In the genomic region with DNA sequence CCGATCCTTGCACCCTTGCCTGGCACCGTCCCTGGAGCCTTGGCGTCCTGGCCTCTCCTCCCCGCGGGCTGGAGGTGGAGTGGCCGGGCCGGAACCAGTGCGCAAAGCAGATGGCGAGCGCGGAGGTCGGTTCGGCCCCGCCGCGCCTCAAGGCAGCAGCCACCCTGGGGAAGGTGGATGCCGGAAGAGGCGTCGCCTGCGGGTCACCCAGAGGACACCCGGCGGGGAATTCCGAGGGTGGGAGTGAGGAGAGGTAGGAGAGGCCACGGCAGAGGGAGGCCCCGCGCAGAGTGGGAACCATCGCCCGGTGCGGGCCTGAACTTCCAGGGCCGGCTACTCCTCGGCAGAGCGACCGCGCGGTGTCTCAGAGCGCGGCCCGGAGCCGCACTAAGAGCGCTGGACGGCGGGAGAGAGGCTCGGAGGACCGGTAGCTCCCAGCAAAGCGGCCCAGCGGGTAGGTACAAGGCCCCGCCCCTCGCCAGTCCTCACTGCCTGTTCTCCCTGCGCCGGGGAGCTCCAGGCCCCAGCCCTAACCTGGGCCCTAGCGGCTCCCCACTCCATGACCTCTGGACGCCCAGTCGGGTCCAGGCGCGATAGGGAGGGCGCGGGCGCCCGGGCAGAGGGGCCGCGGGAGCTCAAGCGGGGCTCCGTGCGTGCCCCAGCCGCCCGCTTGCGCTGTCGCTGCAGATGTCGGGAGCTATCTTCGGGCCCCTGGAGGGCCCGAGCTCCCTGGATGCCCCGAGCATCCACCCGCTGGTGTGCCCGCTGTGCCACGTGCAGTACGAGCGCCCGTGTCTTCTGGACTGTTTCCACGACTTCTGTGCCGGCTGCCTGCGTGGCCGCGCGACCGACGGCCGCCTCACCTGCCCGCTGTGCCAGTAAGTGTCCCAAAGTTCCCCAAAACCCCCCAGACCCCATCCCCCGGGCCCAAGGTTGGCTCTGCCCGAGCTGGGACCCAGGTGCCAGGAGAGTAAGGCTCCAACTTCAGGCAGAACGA, we compare ENCODE assay signal across 8 cellular contexts. TPM values are rescaled to one million over a fixed set of nuclear protein-coding genes. Genes with fewer than 3 reads are reported as not detected.
A peak's percentile ranks its signal among the peaks of the same experiment; 100 is the strongest.
DNase-seq lines count a peak whose midpoint lies in the region; ATAC-seq and TF ChIP-seq lines count a peak whose summit lies in the region.

A gene with protein sequence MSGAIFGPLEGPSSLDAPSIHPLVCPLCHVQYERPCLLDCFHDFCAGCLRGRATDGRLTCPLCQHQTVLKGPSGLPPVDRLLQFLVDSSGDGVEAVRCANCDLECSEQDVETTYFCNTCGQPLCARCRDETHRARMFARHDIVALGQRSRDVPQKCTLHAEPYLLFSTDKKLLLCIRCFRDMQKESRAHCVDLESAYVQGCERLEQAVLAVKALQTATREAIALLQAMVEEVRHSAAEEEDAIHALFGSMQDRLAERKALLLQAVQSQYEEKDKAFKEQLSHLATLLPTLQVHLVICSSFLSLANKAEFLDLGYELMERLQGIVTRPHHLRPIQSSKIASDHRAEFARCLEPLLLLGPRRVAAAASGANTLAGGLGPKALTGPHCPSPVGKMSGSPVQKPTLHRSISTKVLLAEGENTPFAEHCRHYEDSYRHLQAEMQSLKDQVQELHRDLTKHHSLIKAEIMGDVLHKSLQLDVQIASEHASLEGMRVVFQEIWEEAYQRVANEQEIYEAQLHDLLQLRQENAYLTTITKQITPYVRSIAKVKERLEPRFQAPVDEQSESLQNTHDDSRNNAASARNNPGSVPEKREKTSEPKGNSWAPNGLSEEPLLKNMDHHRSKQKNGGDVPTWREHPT (plus strand): TSS at position 271 of the 997 bp plus-strand sequence. CDS start 417 bp downstream, at position 688.

- no peaks in the 10 kb centered on the region for H3K36me3 Mint-ChIP-seq in activated T-cell treated with anti-CD3 and anti-CD28 coated beads, Interleukin-2, amount 50 U/mL, for 72 hours (ENCODE audit: insufficient read depth in 2 of 2)
- H3K36me3 Mint-ChIP-seq in osteocyte (ENCODE audit: unreplicated experiment) = no peaks in the 10 kb centered on the region

- H3K36me3 ChIP-seq in urinary bladder (ENCODE audit: insufficient read depth) = no peaks in the 10 kb centered on the region

- no peaks in the 10 kb centered on the region for H3K9me3 Mint-ChIP-seq in activated T-cell treated with anti-CD3 and anti-CD28 coated beads, Interleukin-2, amount 50 U/mL, for 72 hours
- no peaks in the 10 kb centered on the region for H3K9me3 Mint-ChIP-seq in osteocyte (ENCODE audit: unreplicated experiment)

- H3K27me3 Mint-ChIP-seq in activated T-cell treated with anti-CD3 and anti-CD28 coated beads, Interleukin-2, amount 50 U/mL, for 72 hours (ENCODE audit: low read depth) = peaks cover 4% of the 10 kb centered on the region
- H3K27me3 Mint-ChIP-seq in osteocyte (ENCODE audit: unreplicated experiment) = no peaks in the 10 kb centered on the region

- H3K27ac ChIP-seq in urinary bladder (ENCODE audit: low read depth) = peak within 1 kb of the TSS; percentile 75

- H3K27ac Mint-ChIP-seq in activated T-cell treated with anti-CD3 and anti-CD28 coated beads, Interleukin-2, amount 50 U/mL, for 72 hours = no peak within 1 kb of the TSS
- no peak within 1 kb of the TSS for H3K27ac Mint-ChIP-seq in osteocyte (ENCODE audit: unreplicated experiment)

- DNase-seq in DMS 273 treated with DMSO at 0.1 percent for 48 hours (lab: John Stamatoyannopoulos, UW) (peak; percentile 36), NCI-H510A (lab: John Stamatoyannopoulos, UW) (peak; percentile 97), fibroblast of villous mesenchyme (ENCODE audit: low read depth) (peak; percentile 65), osteocyte (ENCODE audit: extremely low spot score, unreplicated experiment) (no peak), NCI-H2029 (lab: John Stamatoyannopoulos, UW) (no peak)
- peak; percentile 72 to 81 for DNase-seq in activated T-cell treated with anti-CD3 and anti-CD28 coated beads, Interleukin-2, amount 50 U/mL, for 72 hours

- peak within 1 kb of the TSS; percentile 83 to 84 for H3K4me3 Mint-ChIP-seq in activated T-cell treated with anti-CD3 and anti-CD28 coated beads, Interleukin-2, amount 50 U/mL, for 72 hours
- peak within 1 kb of the TSS; percentile 54 for H3K4me3 Mint-ChIP-seq in osteocyte (ENCODE audit: unreplicated experiment)

- peaks cover 1% of the 10 kb centered on the region for H3K4me1 ChIP-seq in urinary bladder (ENCODE audit: insufficient read depth)

- H3K4me3 ChIP-seq in fibroblast of villous mesenchyme (ENCODE audit: low read depth, low read length) = peak within 1 kb of the TSS; percentile 62
- peak within 1 kb of the TSS; percentile 45 for H3K4me3 ChIP-seq in urinary bladder (ENCODE audit: low read depth, low read length)

- no peak for TF ChIP-seq CTCF in fibroblast of villous mesenchyme (IDR thresholded peaks at IDR 0.05; ENCODE audit: insufficient read depth, low read depth, low read length)
- no peak for TF ChIP-seq CTCF in osteocyte (IDR thresholded peaks at IDR 0.05)

- ATAC-seq in GM21576 (IDR thresholded peaks at IDR 0.05; ENCODE audit: unreplicated experiment) = peak; percentile 52
- ATAC-seq in activated T-cell treated with anti-CD3 and anti-CD28 coated beads, Interleukin-2, amount 50 U/mL, for 72 hours (replicated peaks in 1 of 2) = peak; percentile 75 to 85

- H3K4me1 Mint-ChIP-seq in activated T-cell treated with anti-CD3 and anti-CD28 coated beads, Interleukin-2, amount 50 U/mL, for 72 hours (ENCODE audit: low read depth) = peaks cover 5% of the 10 kb centered on the region
- H3K4me1 Mint-ChIP-seq in osteocyte (ENCODE audit: unreplicated experiment) = peaks cover 19% of the 10 kb centered on the region

- 4% methylated on average over 91 of the region's 91 CpGs for WGBS in urinary bladder

RNA-seq across cellular contexts. Expression of the gene that starts here (rescaled TPM):
- total RNA-seq in activated T-cell treated with anti-CD3 and anti-CD28 coated beads, Interleukin-2, amount 50 U/mL, for 72 hours = 10 to 100 TPM in 1 of 2 donors, 1 to 10 TPM in 1; 9.5 to 14.9 TPM
- total RNA-seq in fibroblast of villous mesenchyme = 27.7 and 110 TPM in 2 replicates
- 12.4 TPM in 2 replicates for total RNA-seq in osteocyte
- 12.8 TPM for total RNA-seq in urinary bladder
- polyA plus RNA-seq in urinary bladder = 14.1 TPM

Comparison
In these comparisons a context has a peak if more than half of its experiments do, and no peak if none do; other contexts are left out.
1. DNase-seq: peak in DMS 273 treated with DMSO at 0.1 percent for 48 hours (single experiment), NCI-H510A (single experiment), activated T-cell treated with anti-CD3 and anti-CD28 coated beads, Interleukin-2, amount 50 U/mL, for 72 hours (2 of 2) and fibroblast of villous mesenchyme (single experiment); none in osteocyte (single experiment) and NCI-H2029 (single experiment).